ENCODE assay signal across 1 cellular context in the genomic region with DNA sequence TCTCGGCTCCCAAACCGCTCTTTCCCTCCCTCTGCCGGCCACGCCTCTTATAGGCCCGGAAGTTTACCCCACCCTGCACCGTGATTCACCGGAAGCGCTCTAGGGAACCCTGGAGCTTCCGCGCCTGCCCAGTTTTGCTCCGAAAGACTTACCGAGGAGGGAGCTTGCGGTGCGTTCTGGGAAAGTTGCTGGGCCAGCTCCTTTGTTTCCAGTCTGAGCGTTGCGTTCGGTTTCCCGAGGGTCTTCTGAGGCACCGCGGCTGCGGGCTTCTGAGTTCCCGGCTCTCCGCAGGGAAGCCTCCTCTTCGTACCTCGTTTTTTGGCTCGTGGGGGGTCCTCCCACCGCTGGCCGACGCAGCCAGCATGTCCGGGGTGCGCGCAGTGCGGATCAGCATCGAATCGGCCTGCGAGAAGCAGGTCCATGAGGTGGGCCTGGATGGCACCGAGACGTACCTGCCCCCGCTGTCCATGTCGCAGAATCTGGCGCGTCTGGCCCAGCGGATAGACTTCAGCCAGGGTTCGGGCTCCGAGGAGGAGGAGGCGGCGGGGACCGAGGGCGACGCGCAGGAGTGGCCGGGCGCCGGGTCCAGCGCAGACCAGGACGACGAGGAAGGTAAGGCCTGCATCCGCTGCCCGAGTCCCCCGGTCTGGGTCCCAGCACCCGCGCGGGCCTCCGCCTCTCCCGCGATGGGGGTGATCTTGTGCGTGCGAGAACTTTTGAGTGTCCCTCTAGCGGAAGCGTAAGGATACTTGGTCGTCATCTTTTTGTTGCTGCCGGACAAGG.
TF ChIP-seq lines count a peak whose summit lies in the region.

A gene with protein sequence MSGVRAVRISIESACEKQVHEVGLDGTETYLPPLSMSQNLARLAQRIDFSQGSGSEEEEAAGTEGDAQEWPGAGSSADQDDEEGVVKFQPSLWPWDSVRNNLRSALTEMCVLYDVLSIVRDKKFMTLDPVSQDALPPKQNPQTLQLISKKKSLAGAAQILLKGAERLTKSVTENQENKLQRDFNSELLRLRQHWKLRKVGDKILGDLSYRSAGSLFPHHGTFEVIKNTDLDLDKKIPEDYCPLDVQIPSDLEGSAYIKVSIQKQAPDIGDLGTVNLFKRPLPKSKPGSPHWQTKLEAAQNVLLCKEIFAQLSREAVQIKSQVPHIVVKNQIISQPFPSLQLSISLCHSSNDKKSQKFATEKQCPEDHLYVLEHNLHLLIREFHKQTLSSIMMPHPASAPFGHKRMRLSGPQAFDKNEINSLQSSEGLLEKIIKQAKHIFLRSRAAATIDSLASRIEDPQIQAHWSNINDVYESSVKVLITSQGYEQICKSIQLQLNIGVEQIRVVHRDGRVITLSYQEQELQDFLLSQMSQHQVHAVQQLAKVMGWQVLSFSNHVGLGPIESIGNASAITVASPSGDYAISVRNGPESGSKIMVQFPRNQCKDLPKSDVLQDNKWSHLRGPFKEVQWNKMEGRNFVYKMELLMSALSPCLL (plus strand): TSS at position 131 of the 783 bp plus-strand sequence. CDS start 232 bp downstream, at position 363.

TF ChIP-seq in WTC11, 78 proteins besides CTCF, POLR2A, EP300 and RAD21 (continued from another document and continues in another):
- TF ChIP-seq, protein P1, sequence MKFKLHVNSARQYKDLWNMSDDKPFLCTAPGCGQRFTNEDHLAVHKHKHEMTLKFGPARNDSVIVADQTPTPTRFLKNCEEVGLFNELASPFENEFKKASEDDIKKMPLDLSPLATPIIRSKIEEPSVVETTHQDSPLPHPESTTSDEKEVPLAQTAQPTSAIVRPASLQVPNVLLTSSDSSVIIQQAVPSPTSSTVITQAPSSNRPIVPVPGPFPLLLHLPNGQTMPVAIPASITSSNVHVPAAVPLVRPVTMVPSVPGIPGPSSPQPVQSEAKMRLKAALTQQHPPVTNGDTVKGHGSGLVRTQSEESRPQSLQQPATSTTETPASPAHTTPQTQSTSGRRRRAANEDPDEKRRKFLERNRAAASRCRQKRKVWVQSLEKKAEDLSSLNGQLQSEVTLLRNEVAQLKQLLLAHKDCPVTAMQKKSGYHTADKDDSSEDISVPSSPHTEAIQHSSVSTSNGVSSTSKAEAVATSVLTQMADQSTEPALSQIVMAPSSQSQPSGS (CRISPR knock-in tag; IDR thresholded peaks at IDR 0.05; ENCODE audit: borderline replicate concordance, low read depth) = no peak
- TF ChIP-seq, protein P2, sequence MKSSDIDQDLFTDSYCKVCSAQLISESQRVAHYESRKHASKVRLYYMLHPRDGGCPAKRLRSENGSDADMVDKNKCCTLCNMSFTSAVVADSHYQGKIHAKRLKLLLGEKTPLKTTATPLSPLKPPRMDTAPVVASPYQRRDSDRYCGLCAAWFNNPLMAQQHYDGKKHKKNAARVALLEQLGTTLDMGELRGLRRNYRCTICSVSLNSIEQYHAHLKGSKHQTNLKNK (CRISPR knock-in tag; IDR thresholded peaks at IDR 0.05) = no peak
- 0 out of 2 replicates have a peak, but pooled peaks have one; percentile 37 for TF ChIP-seq ZNF232 (CRISPR knock-in tag; IDR thresholded peaks at IDR 0.05)
- TF ChIP-seq, protein P3, sequence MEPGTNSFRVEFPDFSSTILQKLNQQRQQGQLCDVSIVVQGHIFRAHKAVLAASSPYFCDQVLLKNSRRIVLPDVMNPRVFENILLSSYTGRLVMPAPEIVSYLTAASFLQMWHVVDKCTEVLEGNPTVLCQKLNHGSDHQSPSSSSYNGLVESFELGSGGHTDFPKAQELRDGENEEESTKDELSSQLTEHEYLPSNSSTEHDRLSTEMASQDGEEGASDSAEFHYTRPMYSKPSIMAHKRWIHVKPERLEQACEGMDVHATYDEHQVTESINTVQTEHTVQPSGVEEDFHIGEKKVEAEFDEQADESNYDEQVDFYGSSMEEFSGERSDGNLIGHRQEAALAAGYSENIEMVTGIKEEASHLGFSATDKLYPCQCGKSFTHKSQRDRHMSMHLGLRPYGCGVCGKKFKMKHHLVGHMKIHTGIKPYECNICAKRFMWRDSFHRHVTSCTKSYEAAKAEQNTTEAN (CRISPR knock-in tag; IDR thresholded peaks at IDR 0.05) = peak; percentile 23; the same call in 1 of the 2 replicates
- TF ChIP-seq, protein P4, sequence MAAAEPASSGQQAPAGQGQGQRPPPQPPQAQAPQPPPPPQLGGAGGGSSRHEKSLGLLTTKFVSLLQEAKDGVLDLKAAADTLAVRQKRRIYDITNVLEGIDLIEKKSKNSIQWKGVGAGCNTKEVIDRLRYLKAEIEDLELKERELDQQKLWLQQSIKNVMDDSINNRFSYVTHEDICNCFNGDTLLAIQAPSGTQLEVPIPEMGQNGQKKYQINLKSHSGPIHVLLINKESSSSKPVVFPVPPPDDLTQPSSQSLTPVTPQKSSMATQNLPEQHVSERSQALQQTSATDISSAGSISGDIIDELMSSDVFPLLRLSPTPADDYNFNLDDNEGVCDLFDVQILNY (CRISPR knock-in tag; IDR thresholded peaks at IDR 0.05) = peak; percentile 57; the same call in 1 of the 2 replicates
- TF ChIP-seq, protein P5, sequence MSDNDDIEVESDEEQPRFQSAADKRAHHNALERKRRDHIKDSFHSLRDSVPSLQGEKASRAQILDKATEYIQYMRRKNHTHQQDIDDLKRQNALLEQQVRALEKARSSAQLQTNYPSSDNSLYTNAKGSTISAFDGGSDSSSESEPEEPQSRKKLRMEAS (CRISPR knock-in tag; IDR thresholded peaks at IDR 0.05) = peak; percentile 74; the same call in 1 of the 2 replicates
- TF ChIP-seq, protein P6, sequence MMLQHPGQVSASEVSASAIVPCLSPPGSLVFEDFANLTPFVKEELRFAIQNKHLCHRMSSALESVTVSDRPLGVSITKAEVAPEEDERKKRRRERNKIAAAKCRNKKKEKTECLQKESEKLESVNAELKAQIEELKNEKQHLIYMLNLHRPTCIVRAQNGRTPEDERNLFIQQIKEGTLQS (CRISPR knock-in tag; conservative IDR thresholded peaks at IDR 0.05) = no peak
- peak; percentile 85; the same call in 1 of the 2 replicates for TF ChIP-seq KAT7 (CRISPR knock-in tag; IDR thresholded peaks at IDR 0.05; ENCODE audit: borderline replicate concordance)
- TF ChIP-seq ZNF317 (CRISPR knock-in tag; IDR thresholded peaks at IDR 0.05; ENCODE audit: borderline replicate concordance, low read depth) = 0 out of 2 replicates have a peak, but pooled peaks have one; percentile 7
- peak; percentile 70 for TF ChIP-seq SP1 (CRISPR knock-in tag; conservative IDR thresholded peaks at IDR 0.05)
- TF ChIP-seq, protein P7, sequence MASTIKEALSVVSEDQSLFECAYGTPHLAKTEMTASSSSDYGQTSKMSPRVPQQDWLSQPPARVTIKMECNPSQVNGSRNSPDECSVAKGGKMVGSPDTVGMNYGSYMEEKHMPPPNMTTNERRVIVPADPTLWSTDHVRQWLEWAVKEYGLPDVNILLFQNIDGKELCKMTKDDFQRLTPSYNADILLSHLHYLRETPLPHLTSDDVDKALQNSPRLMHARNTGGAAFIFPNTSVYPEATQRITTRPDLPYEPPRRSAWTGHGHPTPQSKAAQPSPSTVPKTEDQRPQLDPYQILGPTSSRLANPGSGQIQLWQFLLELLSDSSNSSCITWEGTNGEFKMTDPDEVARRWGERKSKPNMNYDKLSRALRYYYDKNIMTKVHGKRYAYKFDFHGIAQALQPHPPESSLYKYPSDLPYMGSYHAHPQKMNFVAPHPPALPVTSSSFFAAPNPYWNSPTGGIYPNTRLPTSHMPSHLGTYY (CRISPR knock-in tag; IDR thresholded peaks at IDR 0.05) = 0 out of 2 replicates have a peak, but pooled peaks have one; percentile 8
- TF ChIP-seq NR1H2 (CRISPR knock-in tag; IDR thresholded peaks at IDR 0.05) = no peak
- peak; percentile 44; the same call in 1 of the 2 replicates for TF ChIP-seq GABPB1 (CRISPR knock-in tag; IDR thresholded peaks at IDR 0.05)
- TF ChIP-seq, protein P8, sequence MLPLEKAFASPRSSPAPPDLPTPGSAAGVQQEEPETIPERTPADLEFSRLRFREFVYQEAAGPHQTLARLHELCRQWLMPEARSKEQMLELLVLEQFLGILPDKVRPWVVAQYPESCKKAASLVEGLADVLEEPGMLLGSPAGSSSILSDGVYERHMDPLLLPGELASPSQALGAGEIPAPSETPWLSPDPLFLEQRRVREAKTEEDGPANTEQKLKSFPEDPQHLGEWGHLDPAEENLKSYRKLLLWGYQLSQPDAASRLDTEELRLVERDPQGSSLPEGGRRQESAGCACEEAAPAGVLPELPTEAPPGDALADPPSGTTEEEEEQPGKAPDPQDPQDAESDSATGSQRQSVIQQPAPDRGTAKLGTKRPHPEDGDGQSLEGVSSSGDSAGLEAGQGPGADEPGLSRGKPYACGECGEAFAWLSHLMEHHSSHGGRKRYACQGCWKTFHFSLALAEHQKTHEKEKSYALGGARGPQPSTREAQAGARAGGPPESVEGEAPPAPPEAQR (CRISPR knock-in tag; IDR thresholded peaks at IDR 0.05) = no peak
- TF ChIP-seq, protein P9, sequence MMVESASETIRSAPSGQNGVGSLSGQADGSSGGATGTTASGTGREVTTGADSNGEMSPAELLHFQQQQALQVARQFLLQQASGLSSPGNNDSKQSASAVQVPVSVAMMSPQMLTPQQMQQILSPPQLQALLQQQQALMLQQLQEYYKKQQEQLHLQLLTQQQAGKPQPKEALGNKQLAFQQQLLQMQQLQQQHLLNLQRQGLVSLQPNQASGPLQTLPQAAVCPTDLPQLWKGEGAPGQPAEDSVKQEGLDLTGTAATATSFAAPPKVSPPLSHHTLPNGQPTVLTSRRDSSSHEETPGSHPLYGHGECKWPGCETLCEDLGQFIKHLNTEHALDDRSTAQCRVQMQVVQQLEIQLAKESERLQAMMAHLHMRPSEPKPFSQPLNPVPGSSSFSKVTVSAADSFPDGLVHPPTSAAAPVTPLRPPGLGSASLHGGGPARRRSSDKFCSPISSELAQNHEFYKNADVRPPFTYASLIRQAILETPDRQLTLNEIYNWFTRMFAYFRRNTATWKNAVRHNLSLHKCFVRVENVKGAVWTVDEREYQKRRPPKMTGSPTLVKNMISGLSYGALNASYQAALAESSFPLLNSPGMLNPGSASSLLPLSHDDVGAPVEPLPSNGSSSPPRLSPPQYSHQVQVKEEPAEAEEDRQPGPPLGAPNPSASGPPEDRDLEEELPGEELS (CRISPR knock-in tag; IDR thresholded peaks at IDR 0.05) = peak; percentile 49; the same call in 1 of the 2 replicates
- TF ChIP-seq, protein P10, sequence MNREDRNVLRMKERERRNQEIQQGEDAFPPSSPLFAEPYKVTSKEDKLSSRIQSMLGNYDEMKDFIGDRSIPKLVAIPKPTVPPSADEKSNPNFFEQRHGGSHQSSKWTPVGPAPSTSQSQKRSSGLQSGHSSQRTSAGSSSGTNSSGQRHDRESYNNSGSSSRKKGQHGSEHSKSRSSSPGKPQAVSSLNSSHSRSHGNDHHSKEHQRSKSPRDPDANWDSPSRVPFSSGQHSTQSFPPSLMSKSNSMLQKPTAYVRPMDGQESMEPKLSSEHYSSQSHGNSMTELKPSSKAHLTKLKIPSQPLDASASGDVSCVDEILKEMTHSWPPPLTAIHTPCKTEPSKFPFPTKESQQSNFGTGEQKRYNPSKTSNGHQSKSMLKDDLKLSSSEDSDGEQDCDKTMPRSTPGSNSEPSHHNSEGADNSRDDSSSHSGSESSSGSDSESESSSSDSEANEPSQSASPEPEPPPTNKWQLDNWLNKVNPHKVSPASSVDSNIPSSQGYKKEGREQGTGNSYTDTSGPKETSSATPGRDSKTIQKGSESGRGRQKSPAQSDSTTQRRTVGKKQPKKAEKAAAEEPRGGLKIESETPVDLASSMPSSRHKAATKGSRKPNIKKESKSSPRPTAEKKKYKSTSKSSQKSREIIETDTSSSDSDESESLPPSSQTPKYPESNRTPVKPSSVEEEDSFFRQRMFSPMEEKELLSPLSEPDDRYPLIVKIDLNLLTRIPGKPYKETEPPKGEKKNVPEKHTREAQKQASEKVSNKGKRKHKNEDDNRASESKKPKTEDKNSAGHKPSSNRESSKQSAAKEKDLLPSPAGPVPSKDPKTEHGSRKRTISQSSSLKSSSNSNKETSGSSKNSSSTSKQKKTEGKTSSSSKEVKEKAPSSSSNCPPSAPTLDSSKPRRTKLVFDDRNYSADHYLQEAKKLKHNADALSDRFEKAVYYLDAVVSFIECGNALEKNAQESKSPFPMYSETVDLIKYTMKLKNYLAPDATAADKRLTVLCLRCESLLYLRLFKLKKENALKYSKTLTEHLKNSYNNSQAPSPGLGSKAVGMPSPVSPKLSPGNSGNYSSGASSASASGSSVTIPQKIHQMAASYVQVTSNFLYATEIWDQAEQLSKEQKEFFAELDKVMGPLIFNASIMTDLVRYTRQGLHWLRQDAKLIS (CRISPR knock-in tag; IDR thresholded peaks at IDR 0.05; ENCODE audit: borderline replicate concordance) = 0 out of 2 replicates have a peak, but pooled peaks have one; percentile 24
- no peak for TF ChIP-seq ZNF138 (CRISPR knock-in tag; conservative IDR thresholded peaks at IDR 0.05)
- TF ChIP-seq NFE2L1 (CRISPR knock-in tag; IDR thresholded peaks at IDR 0.05) = no peak
- TF ChIP-seq, protein P11, sequence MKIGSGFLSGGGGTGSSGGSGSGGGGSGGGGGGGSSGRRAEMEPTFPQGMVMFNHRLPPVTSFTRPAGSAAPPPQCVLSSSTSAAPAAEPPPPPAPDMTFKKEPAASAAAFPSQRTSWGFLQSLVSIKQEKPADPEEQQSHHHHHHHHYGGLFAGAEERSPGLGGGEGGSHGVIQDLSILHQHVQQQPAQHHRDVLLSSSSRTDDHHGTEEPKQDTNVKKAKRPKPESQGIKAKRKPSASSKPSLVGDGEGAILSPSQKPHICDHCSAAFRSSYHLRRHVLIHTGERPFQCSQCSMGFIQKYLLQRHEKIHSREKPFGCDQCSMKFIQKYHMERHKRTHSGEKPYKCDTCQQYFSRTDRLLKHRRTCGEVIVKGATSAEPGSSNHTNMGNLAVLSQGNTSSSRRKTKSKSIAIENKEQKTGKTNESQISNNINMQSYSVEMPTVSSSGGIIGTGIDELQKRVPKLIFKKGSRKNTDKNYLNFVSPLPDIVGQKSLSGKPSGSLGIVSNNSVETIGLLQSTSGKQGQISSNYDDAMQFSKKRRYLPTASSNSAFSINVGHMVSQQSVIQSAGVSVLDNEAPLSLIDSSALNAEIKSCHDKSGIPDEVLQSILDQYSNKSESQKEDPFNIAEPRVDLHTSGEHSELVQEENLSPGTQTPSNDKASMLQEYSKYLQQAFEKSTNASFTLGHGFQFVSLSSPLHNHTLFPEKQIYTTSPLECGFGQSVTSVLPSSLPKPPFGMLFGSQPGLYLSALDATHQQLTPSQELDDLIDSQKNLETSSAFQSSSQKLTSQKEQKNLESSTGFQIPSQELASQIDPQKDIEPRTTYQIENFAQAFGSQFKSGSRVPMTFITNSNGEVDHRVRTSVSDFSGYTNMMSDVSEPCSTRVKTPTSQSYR (CRISPR knock-in tag; IDR thresholded peaks at IDR 0.05) = peak; percentile 71; the same call in 1 of the 2 replicates
- TF ChIP-seq NR2C2 (CRISPR knock-in tag; IDR thresholded peaks at IDR 0.05) = peak; percentile 42; the same call in 1 of the 2 replicates
- no peak for TF ChIP-seq JAZF1 (CRISPR knock-in tag; IDR thresholded peaks at IDR 0.05)
- no peak for TF ChIP-seq ZNF396 (CRISPR knock-in tag; IDR thresholded peaks at IDR 0.05; ENCODE audit: borderline replicate concordance)
- TF ChIP-seq, protein P12, sequence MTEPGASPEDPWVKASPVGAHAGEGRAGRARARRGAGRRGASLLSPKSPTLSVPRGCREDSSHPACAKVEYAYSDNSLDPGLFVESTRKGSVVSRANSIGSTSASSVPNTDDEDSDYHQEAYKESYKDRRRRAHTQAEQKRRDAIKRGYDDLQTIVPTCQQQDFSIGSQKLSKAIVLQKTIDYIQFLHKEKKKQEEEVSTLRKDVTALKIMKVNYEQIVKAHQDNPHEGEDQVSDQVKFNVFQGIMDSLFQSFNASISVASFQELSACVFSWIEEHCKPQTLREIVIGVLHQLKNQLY (CRISPR knock-in tag; IDR thresholded peaks at IDR 0.05) = peak; percentile 46; the same call in 1 of the 2 replicates
